In the genomic region with DNA sequence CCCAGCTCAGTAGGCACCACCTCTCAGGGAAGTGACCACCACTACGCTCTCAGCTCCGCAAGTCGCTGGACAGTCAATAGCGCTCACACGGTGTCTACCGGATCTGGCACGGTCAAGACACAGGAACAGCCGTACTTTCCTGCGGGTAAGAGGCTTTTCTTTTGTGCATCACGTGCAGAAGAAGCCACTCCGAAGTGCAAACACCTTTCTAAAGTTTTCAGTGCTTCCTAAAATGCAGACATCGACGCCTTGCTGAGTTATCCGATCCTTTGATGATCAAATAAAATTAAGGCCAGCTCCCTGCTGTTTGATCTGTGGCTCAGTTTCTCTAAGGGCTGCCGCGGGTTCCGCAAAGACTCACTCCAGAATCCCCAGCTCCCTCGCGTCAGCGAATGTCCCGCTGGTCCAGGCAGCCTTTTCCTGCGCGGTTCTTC, we compare ENCODE assay signal across 15 cellular contexts.
DNase-seq lines count a peak whose midpoint lies in the region; ATAC-seq and TF ChIP-seq lines count a peak whose summit lies in the region.
"Had no signal": no experiment of that assay in that cellular context is flagged by ENCODE, and none has a peak within 500 bp of the region (broad histone marks: within the 10 kb centered on the region; RNA-seq: fewer than 3 reads in every experiment).

No MANE protein-coding gene starts in this region.

- no peak for ATAC-seq in HG02884 (IDR thresholded peaks at IDR 0.05; ENCODE audit: unreplicated experiment)

- peaks cover 34% of the 10 kb centered on the region for H3K4me1 ChIP-seq in CD4-positive, alpha-beta memory T cell (ENCODE audit: insufficient read depth, low read length)
- H3K4me1 ChIP-seq in HUES6 (ENCODE audit: control insufficient read depth, insufficient read depth, low read length) (peaks cover 27% of the 10 kb centered on the region), endodermal cell (ENCODE audit: control insufficient read depth, insufficient read depth, low read length) (peaks cover 3% of the 10 kb centered on the region)

- H3K4me1 Mint-ChIP-seq in CD4-positive, alpha-beta memory T cell, result peaks cover 23 to 38% (median 31%) of the 10 kb centered on the region in 4 donors
- peaks cover 40% of the 10 kb centered on the region for H3K4me1 Mint-ChIP-seq in endodermal cell
- peaks cover 37% of the 10 kb centered on the region for H3K4me1 Mint-ChIP-seq in nephron

- H3K4me3 Mint-ChIP-seq in CD4-positive, alpha-beta memory T cell, result peak overlapping the region in 7 of 8 donors; percentile 5 to 77 (median 35)
- H3K4me3 Mint-ChIP-seq in endodermal cell (peak overlapping the region; percentile 17), nephron (peak overlapping the region in 2 of 3 experiments; percentile 24 to 28)

- H3K9ac ChIP-seq in HUES6 (ENCODE audit: low read length), result no peak overlapping the region
- no peak overlapping the region for H3K9ac ChIP-seq in endodermal cell (ENCODE audit: extremely low read depth, low read length, poor library complexity, severe bottlenecking)

- no peak for DNase-seq in CD4-positive, alpha-beta memory T cell
- peak; percentile 50 for DNase-seq in endodermal cell
- DNase-seq in hepatic stellate cell (ENCODE audit: low spot score), result no peak
- DNase-seq in NCI-H82 (lab: John Stamatoyannopoulos, UW), result no peak
- DNase-seq: activated naive CD4-positive, alpha-beta T cell; cerebellar nuclear complex; esophagus squamous epithelium; KG1; midbrain; NCI-H1694; stimulated activated CD4-positive, alpha-beta T cell treated with anti-CD3 and anti-CD28 coated beads, Interleukin-1b, Interleukin-23, amount 100 ng/mL, for 48 hours had no signal

- 8 to 9% methylated on average over 23 of the region's 23 CpGs for WGBS in endodermal cell (ENCODE audit: insufficient coverage in 1 of 2, insufficient read length in 1 of 2), 2 experiments

- TF ChIP-seq CTCF in endodermal cell (conservative IDR thresholded peaks at IDR 0.05) (no peak), nephron (IDR thresholded peaks at IDR 0.05; ENCODE audit: unreplicated experiment in 3 of 3) (no peak)

- H3K27ac Mint-ChIP-seq in CD4-positive, alpha-beta memory T cell, result no peak overlapping the region
- H3K27ac Mint-ChIP-seq in endodermal cell (no peak overlapping the region), nephron (no peak overlapping the region)

- POLR2A ChIA-PET in CD4-positive, alpha-beta memory T cell (lab: Charles Lee; ENCODE audit: partially characterized antibody), result interaction anchor here (1.2 kb wide), 1 partner anchor 72 kb away, joined by 3 read pairs; a partner anchor contains a TSS

- H3K27ac ChIP-seq in CD4-positive, alpha-beta memory T cell (ENCODE audit: low read depth, low read length), result no peak overlapping the region
- no peak overlapping the region for H3K27ac ChIP-seq in HUES6 (ENCODE audit: low read depth, low read length)
- H3K27ac ChIP-seq in endodermal cell (ENCODE audit: low read depth, low read length), result no peak overlapping the region
- H3K27ac ChIP-seq: esophagus squamous epithelium, RWPE1 had no signal

- H3K36me3 ChIP-seq in CD4-positive, alpha-beta memory T cell (ENCODE audit: insufficient read depth, low read length), result no peaks in the 10 kb centered on the region
- no peaks in the 10 kb centered on the region for H3K36me3 ChIP-seq in HUES6 (ENCODE audit: control insufficient read depth, insufficient read depth, low read length)
- H3K36me3 ChIP-seq in endodermal cell (ENCODE audit: control insufficient read depth, insufficient read depth, low read length), result no peaks in the 10 kb centered on the region
- H3K36me3 ChIP-seq: esophagus squamous epithelium had no signal

- CTCF ChIA-PET in CD4-positive, alpha-beta memory T cell (lab: Charles Lee; ENCODE audit: partially characterized antibody), result no interaction called here

- peaks cover 53 to 65% of the 10 kb centered on the region in 2 donors for H3K27me3 Mint-ChIP-seq in CD4-positive, alpha-beta memory T cell
- H3K27me3 Mint-ChIP-seq in endodermal cell (ENCODE audit: insufficient read depth) (peaks cover 82% of the 10 kb centered on the region), nephron (ENCODE audit: low read depth) (peaks cover 99% of the 10 kb centered on the region)

- no peaks in the 10 kb centered on the region for H3K36me3 Mint-ChIP-seq in CD4-positive, alpha-beta memory T cell
- H3K36me3 Mint-ChIP-seq in endodermal cell (ENCODE audit: low read depth), result no peaks in the 10 kb centered on the region
- no peaks in the 10 kb centered on the region for H3K36me3 Mint-ChIP-seq in nephron (ENCODE audit: low read depth)

- intact Hi-C loops in CD4-positive, alpha-beta memory T cell (cut with micrococcal nuclease), result loop anchor here (10.0 kb wide), 1 partner anchor 677 kb away; a partner anchor contains a TSS

- peaks cover 61% of the 10 kb centered on the region for H3K27me3 ChIP-seq in CD4-positive, alpha-beta memory T cell (ENCODE audit: insufficient read depth, low read length)
- H3K27me3 ChIP-seq in HUES6 (ENCODE audit: control insufficient read depth, insufficient read depth, low read length) (peaks cover 86% of the 10 kb centered on the region), endodermal cell (ENCODE audit: control insufficient read depth, insufficient read depth, low read length, poor library complexity, severe bottlenecking) (peaks cover 98% of the 10 kb centered on the region)

- H3K9me3 ChIP-seq in CD4-positive, alpha-beta memory T cell (ENCODE audit: control insufficient read depth in 1 of 2, low read length in 2 of 2), result no peaks in the 10 kb centered on the region
- H3K9me3 ChIP-seq in HUES6 (ENCODE audit: control insufficient read depth, insufficient read depth, low read depth, low read length), result no peaks in the 10 kb centered on the region
- no peaks in the 10 kb centered on the region for H3K9me3 ChIP-seq in endodermal cell (ENCODE audit: control insufficient read depth, low read length)
- H3K9me3 ChIP-seq: esophagus squamous epithelium had no signal

- peaks cover 0 to 12% (median 5%) of the 10 kb centered on the region in 8 donors for H3K9me3 Mint-ChIP-seq in CD4-positive, alpha-beta memory T cell
- H3K9me3 Mint-ChIP-seq in endodermal cell, result no peaks in the 10 kb centered on the region
- peaks cover 3% of the 10 kb centered on the region for H3K9me3 Mint-ChIP-seq in nephron

- no peak overlapping the region for H3K4me3 ChIP-seq in CD4-positive, alpha-beta memory T cell (ENCODE audit: low read length in 2 of 2)
- H3K4me3 ChIP-seq in HUES6 (ENCODE audit: low read depth, low read length) (peak overlapping the region; percentile 38; the same call in 1 of the 2 replicates), endodermal cell (ENCODE audit: low read length) (peak overlapping the region; percentile 67)

Comparison
In these comparisons a context has a peak if more than half of its experiments do, and no peak if none do; other contexts are left out.
1. H3K4me3 ChIP-seq: peak in HUES6 (single experiment) and endodermal cell (single experiment); none in CD4-positive, alpha-beta memory T cell (0 of 2).
2. Peak in every context shown above with its lines, with median percentiles within 50 percentile points of each other: H3K4me3 Mint-ChIP-seq.